Comparison of ENCODE assay signal across 11 cellular contexts in genomic region chr13:40517486-40518311, GRCh38.
DNase-seq lines count a peak whose midpoint lies in the region; ATAC-seq and TF ChIP-seq lines count a peak whose summit lies in the region.
"Had no signal": no experiment of that assay in that cellular context is flagged by ENCODE, and none has a peak within 500 bp of the region (broad histone marks: within the 10 kb centered on the region; RNA-seq: fewer than 3 reads in every experiment).

No MANE protein-coding gene starts in this region.

- no peak for DNase-seq in activated CD4-positive, CD25-positive, alpha-beta regulatory T cell treated with anti-CD3 and anti-CD28 coated beads, Interleukin-2, amount 50 U/mL, for 72 hours
- peak; percentile 45 for DNase-seq in stimulated activated CD4-positive, alpha-beta T cell treated with anti-CD3 and anti-CD28 coated beads, Interleukin-1b, Interleukin-23, amount 100 ng/mL, for 48 hours
- DNase-seq in left lung: no peak
- DNase-seq in smooth muscle cell (lab: John Stamatoyannopoulos, UW; ENCODE audit: unreplicated experiment): no peak
- DNase-seq in H9: no peak
- DNase-seq: PC-3, tibial artery had no signal

- no peak overlapping the region for H3K4me3 Mint-ChIP-seq in H9

- no peak overlapping the region; the same call in 1 of the 2 replicates for H3K14ac ChIP-seq in H9 (ENCODE audit: insufficient read depth, low read length)

- TF ChIP-seq CTCF in left lung (IDR thresholded peaks at IDR 0.05): no peak
- TF ChIP-seq CTCF in smooth muscle cell (IDR thresholded peaks at IDR 0.05; ENCODE audit: borderline replicate concordance, insufficient read depth, poor library complexity, severe bottlenecking): no peak
- TF ChIP-seq CTCF in H9 (conservative IDR thresholded peaks at IDR 0.05): no peak

- H3K4me1 Mint-ChIP-seq in H9: peaks cover 2 to 12% of the 10 kb centered on the region in 2 experiments; a peak in 3 of 4 replicates

- intact Hi-C loops in left lung (cut with DNase I): no loop called here

- no peak overlapping the region for H3K27ac Mint-ChIP-seq in H9

- 92% methylated on average over 6 of the region's 6 CpGs for WGBS in smooth muscle cell (ENCODE audit: low lambda C conversion rate)
- WGBS in H9 (ENCODE audit: extremely low coverage, insufficient read length, low lambda C conversion rate): no CpG with 5 or more reads among the region's 6 CpGs

- H3K4me3 ChIP-seq in left lung: no peak overlapping the region
- H3K4me3 ChIP-seq in smooth muscle cell: no peak overlapping the region
- H3K4me3 ChIP-seq: A549, tibial artery had no signal

- H3K18ac ChIP-seq in H9 (ENCODE audit: insufficient read length, low read depth, low read length): no peak overlapping the region

- H4K20me1 ChIP-seq in smooth muscle cell (ENCODE audit: low read depth) (no peaks in the 10 kb centered on the region), H9 (ENCODE audit: control insufficient read depth, insufficient read depth, insufficient read length) (no peaks in the 10 kb centered on the region)

- no peak overlapping the region for H2AK5ac ChIP-seq in H9 (ENCODE audit: insufficient read length, low read length)

- no peak overlapping the region for H3K23ac ChIP-seq in H9 (ENCODE audit: insufficient read length, low read depth, low read length)

- no peak overlapping the region for H3T11ph ChIP-seq in H9 (ENCODE audit: low read length)

- H3K27me3 Mint-ChIP-seq in H9 (ENCODE audit: low read depth): no peaks in the 10 kb centered on the region

- H2BK5ac ChIP-seq in H9 (ENCODE audit: insufficient read length, low read length): no peak overlapping the region

- peak; percentile 79 to 80 for ATAC-seq in activated CD4-positive, CD25-positive, alpha-beta regulatory T cell treated with anti-CD3 and anti-CD28 coated beads, Interleukin-2, amount 50 U/mL, for 24 hours
- peak; percentile 69 for ATAC-seq in GM21576 (IDR thresholded peaks at IDR 0.05; ENCODE audit: unreplicated experiment)
- peak; percentile 68 for ATAC-seq in HG03469 (IDR thresholded peaks at IDR 0.05; ENCODE audit: unreplicated experiment)
- no peak for ATAC-seq in left lung
- ATAC-seq: A549, PC-3 had no signal

- no peak overlapping the region for H2BK12ac ChIP-seq in H9 (ENCODE audit: insufficient read length, low read depth, low read length)

- H4K91ac ChIP-seq in H9 (ENCODE audit: insufficient read length, low read depth, low read length): no peak overlapping the region

- no peaks in the 10 kb centered on the region for H3K36me3 Mint-ChIP-seq in H9 (ENCODE audit: insufficient read depth in 1 of 3, low read depth in 3 of 3)

- H3K79me2 ChIP-seq in smooth muscle cell (ENCODE audit: low read depth) (no peaks in the 10 kb centered on the region), H9 (ENCODE audit: insufficient read depth, low read length) (no peaks in the 10 kb centered on the region)

- no peak overlapping the region for H3K56ac ChIP-seq in H9 (ENCODE audit: insufficient read length, low read depth, low read length)

- H2AFZ ChIP-seq in smooth muscle cell (ENCODE audit: low read depth): no peak overlapping the region
- H2AFZ ChIP-seq in H9 (ENCODE audit: low read length): no peak overlapping the region

- H3K4ac ChIP-seq in H9 (ENCODE audit: low read depth, low read length): no peak overlapping the region

- H2BK15ac ChIP-seq in H9 (ENCODE audit: low read depth, low read length): no peak overlapping the region

- no peaks in the 10 kb centered on the region for H3K27me3 ChIP-seq in left lung
- H3K27me3 ChIP-seq in smooth muscle cell (ENCODE audit: low read depth): no peaks in the 10 kb centered on the region
- no peaks in the 10 kb centered on the region for H3K27me3 ChIP-seq in H9 (ENCODE audit: insufficient read depth, low read length)
- H3K27me3 ChIP-seq: tibial artery had no signal

- H3K9ac ChIP-seq in smooth muscle cell (ENCODE audit: low read depth): no peak overlapping the region
- no peak overlapping the region for H3K9ac ChIP-seq in H9 (ENCODE audit: extremely low read depth, insufficient read length, low read length)

- no peak overlapping the region for H2BK120ac ChIP-seq in H9 (ENCODE audit: low read depth, low read length, poor library complexity, severe bottlenecking)

- no peaks in the 10 kb centered on the region for H3F3A ChIP-seq in smooth muscle cell (ENCODE audit: low read depth)

- no peak overlapping the region for H3K4me2 ChIP-seq in smooth muscle cell
- no peak overlapping the region for H3K4me2 ChIP-seq in H9 (ENCODE audit: insufficient read depth, insufficient read length, low read length)
- H3K4me2 ChIP-seq: A549 had no signal

- H3K4me1 ChIP-seq in left lung (no peaks in the 10 kb centered on the region), smooth muscle cell (ENCODE audit: low read depth) (no peaks in the 10 kb centered on the region), H9 (ENCODE audit: insufficient read depth, low read length) (0 out of 2 replicates have a peak, but pooled peaks cover 2% of the 10 kb centered on the region)
- H3K4me1 ChIP-seq: A549 had no signal

- no peak overlapping the region for H4K8ac ChIP-seq in H9 (replicated peaks; ENCODE audit: insufficient read length, low read depth, low read length)

- no peaks in the 10 kb centered on the region for H3K79me1 ChIP-seq in H9 (ENCODE audit: insufficient read depth, low read depth, low read length, poor library complexity, severe bottlenecking)

- H3K23me2 ChIP-seq in H9 (ENCODE audit: insufficient read length, low read depth, low read length, poor library complexity, severe bottlenecking): no peaks in the 10 kb centered on the region

- H3K36me3 ChIP-seq in left lung (no peaks in the 10 kb centered on the region), smooth muscle cell (ENCODE audit: low read depth) (no peaks in the 10 kb centered on the region)
- H3K36me3 ChIP-seq: tibial artery had no signal

- H3K27ac ChIP-seq in left lung (no peak overlapping the region), smooth muscle cell (ENCODE audit: low read depth) (no peak overlapping the region), H9 (ENCODE audit: insufficient read length, low read depth, low read length) (no peak overlapping the region)
- H3K27ac ChIP-seq: A549, tibial artery had no signal

- H4K5ac ChIP-seq in H9 (ENCODE audit: insufficient read length, low read depth, low read length): no peak overlapping the region

- no peak overlapping the region for H2BK20ac ChIP-seq in H9 (ENCODE audit: low read depth, low read length, poor library complexity, severe bottlenecking)

- no peaks in the 10 kb centered on the region for H3K9me3 ChIP-seq in left lung
- no peaks in the 10 kb centered on the region for H3K9me3 ChIP-seq in smooth muscle cell (replicated peaks; ENCODE audit: low read depth)
- H3K9me3 ChIP-seq in H9 (ENCODE audit: control insufficient read depth, low read depth, low read length): no peaks in the 10 kb centered on the region
- H3K9me3 ChIP-seq: A549, tibial artery had no signal

- H3K9me3 Mint-ChIP-seq in H9: no peaks in the 10 kb centered on the region
